2 cellular contexts compared by ENCODE assay signal in the genomic region with DNA sequence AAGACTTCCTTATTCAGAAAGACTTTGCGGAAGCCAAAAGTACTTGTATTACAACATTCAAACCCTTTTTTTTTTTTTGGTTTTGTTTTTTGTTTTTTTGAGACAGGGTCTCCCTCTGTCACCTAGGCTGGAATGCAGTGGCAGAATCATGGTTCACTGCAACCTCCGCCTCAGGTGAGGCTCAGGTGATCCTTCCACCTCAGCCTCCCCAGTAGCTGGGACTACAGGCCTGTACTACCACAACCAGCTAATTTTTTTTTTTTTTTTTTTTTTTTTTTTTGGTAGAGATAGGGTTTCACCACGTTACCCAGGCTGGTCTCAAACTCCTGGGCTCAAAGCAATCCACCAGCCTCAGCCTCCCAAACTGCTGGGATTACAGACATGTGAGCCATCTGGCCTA. TPM values are rescaled to one million over a fixed set of nuclear protein-coding genes. Genes with fewer than 3 reads are reported as not detected.
"Had no signal": no experiment of that assay in that cellular context is flagged by ENCODE, and none has a peak within 500 bp of the region (broad histone marks: within the 10 kb centered on the region; RNA-seq: fewer than 3 reads in every experiment).

No MANE protein-coding gene starts in this region.

RNA-seq across cellular contexts. Expression of a gene that starts 51.0 kb away (rescaled TPM):
- total RNA-seq: natural killer cell, subcutaneous adipose tissue had no signal
